13 cellular contexts compared by ENCODE assay signal in genomic region chr17:13598353-13599167, GRCh38. TPM values are rescaled to one million over a fixed set of nuclear protein-coding genes. Genes with fewer than 3 reads are reported as not detected.
DNase-seq lines count a peak whose midpoint lies in the region; ATAC-seq and TF ChIP-seq lines count a peak whose summit lies in the region.
"Had no signal": no experiment of that assay in that cellular context is flagged by ENCODE, and none has a peak within 500 bp of the region (broad histone marks: within the 10 kb centered on the region; RNA-seq: fewer than 3 reads in every experiment).

No MANE protein-coding gene starts in this region.

- no peak overlapping the region for H3K4me3 Mint-ChIP-seq in natural killer cell treated with Interleukin-12 subunit alpha and Interleukin-12 subunit beta and Interleukin-15 and Interleukin-18, amount 100 ng/mL, for 72 hours
- H3K4me3 Mint-ChIP-seq in CD14-positive monocyte = peak overlapping the region in 1 of 2 donors; percentile 61
- H3K4me3 Mint-ChIP-seq: IgD-negative memory B cell; stimulated activated naive B cell treated with anti-CD40 and anti-IgM and Interleukin-4, amounts not matched to agents 10 μg/mL and 1 μg/mL and 100 μg/mL, for 72 hours had no signal

- intact Hi-C loops in CD14-positive monocyte (cut with micrococcal nuclease) = loop anchor here (5.0 kb wide), 2 partner anchors 704 to 1329 kb away; partner anchors contain the start of gene HS3ST3B1 (in 2 of the 2)

- peak overlapping the region; percentile 90 for H3K4me2 ChIP-seq in skeletal muscle satellite cell (ENCODE audit: low read length)

- H3K4me3 ChIP-seq in HUES48 (ENCODE audit: low read depth, low read length) (peak overlapping the region; percentile 8; the same call in 1 of the 2 replicates), astrocyte of the spinal cord (ENCODE audit: low read depth, low read length) (peak overlapping the region; percentile 86), skeletal muscle satellite cell (ENCODE audit: low read length) (peak overlapping the region; percentile 80)
- H3K4me3 ChIP-seq: upper lobe of right lung had no signal

- H3K9me3 ChIP-seq in HUES48 (ENCODE audit: control insufficient read depth, insufficient read depth, low read length) (no peaks in the 10 kb centered on the region), skeletal muscle satellite cell (replicated peaks; ENCODE audit: low read length) (no peaks in the 10 kb centered on the region)
- H3K9me3 ChIP-seq: upper lobe of right lung had no signal

- H3K36me3 Mint-ChIP-seq in natural killer cell treated with Interleukin-12 subunit alpha and Interleukin-12 subunit beta and Interleukin-15 and Interleukin-18, amount 100 ng/mL, for 72 hours = no peaks in the 10 kb centered on the region
- peaks cover 0 to 6% of the 10 kb centered on the region in 2 donors for H3K36me3 Mint-ChIP-seq in CD14-positive monocyte

- ATAC-seq in natural killer cell treated with Interleukin-12 subunit alpha and Interleukin-12 subunit beta and Interleukin-15 and Interleukin-18, amount 100 ng/mL, for 72 hours = no peak
- no peak for ATAC-seq in HG03571 (IDR thresholded peaks at IDR 0.05; ENCODE audit: unreplicated experiment)

- TF ChIP-seq CTCF in astrocyte of the spinal cord (IDR thresholded peaks at IDR 0.05; ENCODE audit: low read depth, low read length) (no peak), CD14-positive monocyte (IDR thresholded peaks at IDR 0.05) (no peak)

- H3K27ac ChIP-seq in HUES48 (ENCODE audit: low read depth, low read length) = no peak overlapping the region
- H3K27ac ChIP-seq: upper lobe of right lung had no signal

- in situ Hi-C loops in astrocyte of the spinal cord (cut with HindIII; ENCODE audit: low sequenced_read_pairs) = no loop called here

- H3K9me3 Mint-ChIP-seq in natural killer cell treated with Interleukin-12 subunit alpha and Interleukin-12 subunit beta and Interleukin-15 and Interleukin-18, amount 100 ng/mL, for 72 hours = no peaks in the 10 kb centered on the region
- H3K9me3 Mint-ChIP-seq in CD14-positive monocyte = peaks cover 0 to 9% (median 0%) of the 10 kb centered on the region in 7 donors
- H3K9me3 Mint-ChIP-seq: IgD-negative memory B cell; stimulated activated naive B cell treated with anti-CD40 and anti-IgM and Interleukin-4, amounts not matched to agents 10 μg/mL and 1 μg/mL and 100 μg/mL, for 72 hours had no signal

- H3K36me3 ChIP-seq in HUES48 (ENCODE audit: control insufficient read depth, insufficient read depth, low read length) (no peaks in the 10 kb centered on the region), skeletal muscle satellite cell (ENCODE audit: insufficient read depth, low read length) (no peaks in the 10 kb centered on the region)
- H3K36me3 ChIP-seq: upper lobe of right lung had no signal

- H3K9ac ChIP-seq in HUES48 (ENCODE audit: low read depth, low read length) = no peak overlapping the region
- peak overlapping the region; percentile 88 for H3K9ac ChIP-seq in skeletal muscle satellite cell (ENCODE audit: low read depth, low read length)

- no peak overlapping the region for H3K27ac Mint-ChIP-seq in natural killer cell treated with Interleukin-12 subunit alpha and Interleukin-12 subunit beta and Interleukin-15 and Interleukin-18, amount 100 ng/mL, for 72 hours
- H3K27ac Mint-ChIP-seq in CD14-positive monocyte = no peak overlapping the region
- H3K27ac Mint-ChIP-seq: IgD-negative memory B cell; stimulated activated naive B cell treated with anti-CD40 and anti-IgM and Interleukin-4, amounts not matched to agents 10 μg/mL and 1 μg/mL and 100 μg/mL, for 72 hours had no signal

- H3K4me1 ChIP-seq in HUES48 (ENCODE audit: control insufficient read depth, insufficient read depth, low read length) = peaks cover 20% of the 10 kb centered on the region
- H3K4me1 ChIP-seq in skeletal muscle satellite cell (ENCODE audit: control insufficient read depth, insufficient read depth, low read length) = peaks cover 46% of the 10 kb centered on the region

- H3K4me1 Mint-ChIP-seq in natural killer cell treated with Interleukin-12 subunit alpha and Interleukin-12 subunit beta and Interleukin-15 and Interleukin-18, amount 100 ng/mL, for 72 hours (ENCODE audit: low read depth in 2 of 2) = peaks cover 4 to 8% of the 10 kb centered on the region in 2 donors
- peaks cover 11% of the 10 kb centered on the region for H3K4me1 Mint-ChIP-seq in CD14-positive monocyte

- DNase-seq in astrocyte of the spinal cord (ENCODE audit: low read depth, low spot score) = peak; percentile 56
- peak; percentile 26 for DNase-seq in left kidney (ENCODE audit: low read depth, low spot score)
- DNase-seq in natural killer cell treated with Interleukin-12 subunit alpha and Interleukin-12 subunit beta and Interleukin-15 and Interleukin-18, amount 100 ng/mL, for 72 hours (ENCODE audit: low spot score) = no peak
- no peak for DNase-seq in CD14-positive monocyte (ENCODE audit: low spot score)
- no peak for DNase-seq in activated effector memory CD4-positive, alpha-beta T cell treated with Interleukin-2 at 50 U/mL for 16 hours
- DNase-seq: activated CD4-positive, CD25-positive, alpha-beta regulatory T cell; occipital lobe; upper lobe of right lung had no signal

- peaks cover 40 to 59% of the 10 kb centered on the region in 2 donors for H3K27me3 Mint-ChIP-seq in natural killer cell treated with Interleukin-12 subunit alpha and Interleukin-12 subunit beta and Interleukin-15 and Interleukin-18, amount 100 ng/mL, for 72 hours
- peaks cover 48 to 63% (median 49%) of the 10 kb centered on the region in 3 donors for H3K27me3 Mint-ChIP-seq in CD14-positive monocyte (ENCODE audit: low read depth in 3 of 3)

- H3K27me3 ChIP-seq in HUES48 (ENCODE audit: control insufficient read depth, insufficient read depth, low read length) = peaks cover 23% of the 10 kb centered on the region
- H3K27me3 ChIP-seq in skeletal muscle satellite cell (ENCODE audit: control insufficient read depth, insufficient read depth, low read length) = no peaks in the 10 kb centered on the region

RNA-seq across cellular contexts. Expression of gene HS3ST3A1, which starts 3.2 kb away (rescaled TPM):
- 26.9 and 39.3 TPM in 2 replicates for total RNA-seq in skeletal muscle satellite cell (2012; rRNA removed)
- total RNA-seq in natural killer cell treated with Interleukin-12 subunit alpha and Interleukin-12 subunit beta and Interleukin-15 and Interleukin-18, amount 100 ng/mL, for 72 hours = 1 to 10 TPM; 1.1 to 2.4 TPM
- not detected for polyA plus RNA-seq in CD14-positive monocyte

Comparison
In these comparisons a context has a peak if more than half of its experiments do, and no peak if none do; other contexts are left out.
1. H3K4me3 ChIP-seq: peak in every context shown above with its lines; median percentile 86 in astrocyte of the spinal cord; 80 in skeletal muscle satellite cell; 8 in HUES48.
2. DNase-seq: peak in astrocyte of the spinal cord (single experiment) and left kidney (single experiment); none in natural killer cell treated with Interleukin-12 subunit alpha and Interleukin-12 subunit beta and Interleukin-15 and Interleukin-18, amount 100 ng/mL, for 72 hours (single experiment), CD14-positive monocyte (single experiment) and activated effector memory CD4-positive, alpha-beta T cell treated with Interleukin-2 at 50 U/mL for 16 hours (single experiment).